Comparison of ENCODE assay signal across 1 cellular context in genomic region chr19:17328517-17329060, GRCh38.
TF ChIP-seq lines count a peak whose summit lies in the region.

No MANE protein-coding gene starts in this region.

TF ChIP-seq in H1, 55 proteins besides CTCF, POLR2A, EP300 and RAD21:
- TF ChIP-seq PHF8 (conservative IDR thresholded peaks at IDR 0.05; ENCODE audit: low read depth, low read length) (no peak), CREB1 (IDR thresholded peaks at IDR 0.05) (no peak), KDM1A (IDR thresholded peaks at IDR 0.05; ENCODE audit: borderline replicate concordance, low read length) (no peak), MAFK (IDR thresholded peaks at IDR 0.05; ENCODE audit: low read depth, low read length) (no peak), JUN (IDR thresholded peaks at IDR 0.05; ENCODE audit: low read depth, low read length) (no peak), MAX (IDR thresholded peaks at IDR 0.05) (no peak), KDM4A (IDR thresholded peaks at IDR 0.05; ENCODE audit: low read depth, low read length, severe bottlenecking) (no peak), TCF12 (IDR thresholded peaks at IDR 0.05; ENCODE audit: low read depth, low read length) (no peak), ZNF274 (IDR thresholded peaks at IDR 0.05; ENCODE audit: borderline replicate concordance, extremely low read depth, low read length) (no peak), POU5F1 (IDR thresholded peaks at IDR 0.05; ENCODE audit: low read depth, low read length) (no peak), CHD1 (IDR thresholded peaks at IDR 0.05; ENCODE audit: low read depth, low read length) (no peak), TAF7 (optimal IDR thresholded peaks at IDR 0.05; ENCODE audit: borderline replicate concordance, low read depth, low read length) (no peak), TBP (IDR thresholded peaks at IDR 0.05; ENCODE audit: low read depth, low read length) (no peak), YY1 (IDR thresholded peaks at IDR 0.05; ENCODE audit: low read depth, low read length) (no peak), RFX5 (IDR thresholded peaks at IDR 0.05; ENCODE audit: borderline replicate concordance, low read depth, low read length) (no peak), USF2 (IDR thresholded peaks at IDR 0.05; ENCODE audit: low read length) (no peak), RBBP5 (IDR thresholded peaks at IDR 0.05; ENCODE audit: borderline replicate concordance, low read depth, low read length) (no peak)
- TF ChIP-seq, protein P1, sequence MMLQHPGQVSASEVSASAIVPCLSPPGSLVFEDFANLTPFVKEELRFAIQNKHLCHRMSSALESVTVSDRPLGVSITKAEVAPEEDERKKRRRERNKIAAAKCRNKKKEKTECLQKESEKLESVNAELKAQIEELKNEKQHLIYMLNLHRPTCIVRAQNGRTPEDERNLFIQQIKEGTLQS (IDR thresholded peaks at IDR 0.05; ENCODE audit: insufficient read depth, low read depth, low read length), result no peak
- TF ChIP-seq, protein P2, sequence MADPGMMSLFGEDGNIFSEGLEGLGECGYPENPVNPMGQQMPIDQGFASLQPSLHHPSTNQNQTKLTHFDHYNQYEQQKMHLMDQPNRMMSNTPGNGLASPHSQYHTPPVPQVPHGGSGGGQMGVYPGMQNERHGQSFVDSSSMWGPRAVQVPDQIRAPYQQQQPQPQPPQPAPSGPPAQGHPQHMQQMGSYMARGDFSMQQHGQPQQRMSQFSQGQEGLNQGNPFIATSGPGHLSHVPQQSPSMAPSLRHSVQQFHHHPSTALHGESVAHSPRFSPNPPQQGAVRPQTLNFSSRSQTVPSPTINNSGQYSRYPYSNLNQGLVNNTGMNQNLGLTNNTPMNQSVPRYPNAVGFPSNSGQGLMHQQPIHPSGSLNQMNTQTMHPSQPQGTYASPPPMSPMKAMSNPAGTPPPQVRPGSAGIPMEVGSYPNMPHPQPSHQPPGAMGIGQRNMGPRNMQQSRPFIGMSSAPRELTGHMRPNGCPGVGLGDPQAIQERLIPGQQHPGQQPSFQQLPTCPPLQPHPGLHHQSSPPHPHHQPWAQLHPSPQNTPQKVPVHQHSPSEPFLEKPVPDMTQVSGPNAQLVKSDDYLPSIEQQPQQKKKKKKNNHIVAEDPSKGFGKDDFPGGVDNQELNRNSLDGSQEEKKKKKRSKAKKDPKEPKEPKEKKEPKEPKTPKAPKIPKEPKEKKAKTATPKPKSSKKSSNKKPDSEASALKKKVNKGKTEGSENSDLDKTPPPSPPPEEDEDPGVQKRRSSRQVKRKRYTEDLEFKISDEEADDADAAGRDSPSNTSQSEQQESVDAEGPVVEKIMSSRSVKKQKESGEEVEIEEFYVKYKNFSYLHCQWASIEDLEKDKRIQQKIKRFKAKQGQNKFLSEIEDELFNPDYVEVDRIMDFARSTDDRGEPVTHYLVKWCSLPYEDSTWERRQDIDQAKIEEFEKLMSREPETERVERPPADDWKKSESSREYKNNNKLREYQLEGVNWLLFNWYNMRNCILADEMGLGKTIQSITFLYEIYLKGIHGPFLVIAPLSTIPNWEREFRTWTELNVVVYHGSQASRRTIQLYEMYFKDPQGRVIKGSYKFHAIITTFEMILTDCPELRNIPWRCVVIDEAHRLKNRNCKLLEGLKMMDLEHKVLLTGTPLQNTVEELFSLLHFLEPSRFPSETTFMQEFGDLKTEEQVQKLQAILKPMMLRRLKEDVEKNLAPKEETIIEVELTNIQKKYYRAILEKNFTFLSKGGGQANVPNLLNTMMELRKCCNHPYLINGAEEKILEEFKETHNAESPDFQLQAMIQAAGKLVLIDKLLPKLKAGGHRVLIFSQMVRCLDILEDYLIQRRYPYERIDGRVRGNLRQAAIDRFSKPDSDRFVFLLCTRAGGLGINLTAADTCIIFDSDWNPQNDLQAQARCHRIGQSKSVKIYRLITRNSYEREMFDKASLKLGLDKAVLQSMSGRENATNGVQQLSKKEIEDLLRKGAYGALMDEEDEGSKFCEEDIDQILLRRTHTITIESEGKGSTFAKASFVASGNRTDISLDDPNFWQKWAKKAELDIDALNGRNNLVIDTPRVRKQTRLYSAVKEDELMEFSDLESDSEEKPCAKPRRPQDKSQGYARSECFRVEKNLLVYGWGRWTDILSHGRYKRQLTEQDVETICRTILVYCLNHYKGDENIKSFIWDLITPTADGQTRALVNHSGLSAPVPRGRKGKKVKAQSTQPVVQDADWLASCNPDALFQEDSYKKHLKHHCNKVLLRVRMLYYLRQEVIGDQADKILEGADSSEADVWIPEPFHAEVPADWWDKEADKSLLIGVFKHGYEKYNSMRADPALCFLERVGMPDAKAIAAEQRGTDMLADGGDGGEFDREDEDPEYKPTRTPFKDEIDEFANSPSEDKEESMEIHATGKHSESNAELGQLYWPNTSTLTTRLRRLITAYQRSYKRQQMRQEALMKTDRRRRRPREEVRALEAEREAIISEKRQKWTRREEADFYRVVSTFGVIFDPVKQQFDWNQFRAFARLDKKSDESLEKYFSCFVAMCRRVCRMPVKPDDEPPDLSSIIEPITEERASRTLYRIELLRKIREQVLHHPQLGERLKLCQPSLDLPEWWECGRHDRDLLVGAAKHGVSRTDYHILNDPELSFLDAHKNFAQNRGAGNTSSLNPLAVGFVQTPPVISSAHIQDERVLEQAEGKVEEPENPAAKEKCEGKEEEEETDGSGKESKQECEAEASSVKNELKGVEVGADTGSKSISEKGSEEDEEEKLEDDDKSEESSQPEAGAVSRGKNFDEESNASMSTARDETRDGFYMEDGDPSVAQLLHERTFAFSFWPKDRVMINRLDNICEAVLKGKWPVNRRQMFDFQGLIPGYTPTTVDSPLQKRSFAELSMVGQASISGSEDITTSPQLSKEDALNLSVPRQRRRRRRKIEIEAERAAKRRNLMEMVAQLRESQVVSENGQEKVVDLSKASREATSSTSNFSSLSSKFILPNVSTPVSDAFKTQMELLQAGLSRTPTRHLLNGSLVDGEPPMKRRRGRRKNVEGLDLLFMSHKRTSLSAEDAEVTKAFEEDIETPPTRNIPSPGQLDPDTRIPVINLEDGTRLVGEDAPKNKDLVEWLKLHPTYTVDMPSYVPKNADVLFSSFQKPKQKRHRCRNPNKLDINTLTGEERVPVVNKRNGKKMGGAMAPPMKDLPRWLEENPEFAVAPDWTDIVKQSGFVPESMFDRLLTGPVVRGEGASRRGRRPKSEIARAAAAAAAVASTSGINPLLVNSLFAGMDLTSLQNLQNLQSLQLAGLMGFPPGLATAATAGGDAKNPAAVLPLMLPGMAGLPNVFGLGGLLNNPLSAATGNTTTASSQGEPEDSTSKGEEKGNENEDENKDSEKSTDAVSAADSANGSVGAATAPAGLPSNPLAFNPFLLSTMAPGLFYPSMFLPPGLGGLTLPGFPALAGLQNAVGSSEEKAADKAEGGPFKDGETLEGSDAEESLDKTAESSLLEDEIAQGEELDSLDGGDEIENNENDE (IDR thresholded peaks at IDR 0.05; ENCODE audit: insufficient replicate concordance, low read length), result no peak
TF ChIP-seq in H1: peak in this region for 0.
